39 cellular contexts compared by ENCODE assay signal in the genomic region with DNA sequence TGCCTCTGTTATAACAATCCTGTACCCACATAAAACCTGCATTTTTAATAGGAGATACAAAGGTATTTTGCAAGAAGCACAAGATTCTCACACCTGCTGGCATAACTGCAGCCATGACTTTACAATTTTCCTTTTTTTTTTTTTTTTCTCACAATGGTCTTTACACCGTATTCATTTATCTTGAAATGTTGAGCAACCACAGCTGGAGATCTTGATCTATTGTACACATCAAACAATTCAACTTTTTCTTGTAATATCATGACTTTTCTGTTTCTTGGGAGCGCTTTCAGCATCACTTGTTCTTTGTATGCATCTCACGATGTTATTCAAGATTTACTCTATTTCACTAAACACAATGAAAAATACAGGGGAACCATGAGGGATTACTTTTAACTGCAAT.
"Had no signal": no experiment of that assay in that cellular context is flagged by ENCODE, and none has a peak within 500 bp of the region (broad histone marks: within the 10 kb centered on the region; RNA-seq: fewer than 3 reads in every experiment).

No MANE protein-coding gene starts in this region.

- H3K27ac Mint-ChIP-seq: activated naive CD4-positive, alpha-beta T cell treated with anti-CD3 and anti-CD28 coated beads for 36 hours; activated naive CD4-positive, alpha-beta T cell treated with anti-CD3 and anti-CD28 coated beads, Interleukin-2, amount 10 ng/mL, durations not matched to agents 7 days and 5 days; activated naive CD4-positive, alpha-beta T cell treated with anti-CD3 and anti-CD28 coated beads, Interleukin-2, amount 50 U/mL, for 24 hours; activated naive CD4-positive, alpha-beta T cell treated with anti-CD3 and anti-CD28 coated beads, Interleukin-2, amount 50 U/mL, for 72 hours; activated naive CD8-positive, alpha-beta T cell; activated naive CD8-positive, alpha-beta T cell treated with anti-CD3 and anti-CD28 coated beads for 36 hours; activated naive CD8-positive, alpha-beta T cell treated with anti-CD3 and anti-CD28 coated beads, Interleukin-2, amount 10 ng/mL, durations not matched to agents 7 days and 5 days; activated naive CD8-positive, alpha-beta T cell treated with anti-CD3 and anti-CD28 coated beads, Interleukin-2, amount 50 U/mL, for 24 hours; activated T-cell treated with anti-CD3 and anti-CD28 coated beads, Interleukin-2, amount 50 U/mL, for 72 hours; activated T-helper 1 cell treated with anti-CD3 and anti-CD28 coated beads, Interleukin-12 subunit alpha, Interleukin-12 subunit beta, Interleukin-2, Interleukin-4 antibody, amounts not matched to agents 30 ng/mL and 10 ng/mL and 1 ng/mL, durations not matched to agents 14 hours and 24 hours and 36 hours; activated T-helper 17 cell treated with anti-CD3 and anti-CD28 coated beads, Interleukin-2, amount 50 U/mL, for 72 hours; activated T-helper 2 cell treated with anti-CD3 and anti-CD28 coated beads, Interferon-gamma antibody, Interleukin-2, Interleukin-4, amounts not matched to agents 10 μg/mL and 5 μg/mL and 100 μg/mL, durations not matched to agents 14 hours and 24 hours and 36 hours; brain had no signal

- DNase-seq: activated effector memory CD4-positive, alpha-beta T cell treated with anti-CD3 and anti-CD28 coated beads, Interleukin-2, amount 50 U/mL, for 16 hours; activated effector memory CD4-positive, alpha-beta T cell treated with Interleukin-2 at 50 U/mL for 16 hours; activated gamma-delta T cell; activated gamma-delta T cell treated with Interleukin-2 at 50 U/mL for 16 hours; activated naive CD4-positive, alpha-beta T cell; activated naive CD4-positive, alpha-beta T cell treated with anti-CD3 and anti-CD28 coated beads for 36 hours; activated naive CD4-positive, alpha-beta T cell treated with anti-CD3 and anti-CD28 coated beads, Interleukin-2, amount 10 ng/mL, durations not matched to agents 7 days and 5 days; activated naive CD4-positive, alpha-beta T cell treated with anti-CD3 and anti-CD28 coated beads, Interleukin-2, amount 50 U/mL, for 16 hours; activated naive CD4-positive, alpha-beta T cell treated with Interleukin-2 at 50 U/mL for 16 hours; activated naive CD8-positive, alpha-beta T cell treated with anti-CD3 and anti-CD28 coated beads for 36 hours; activated naive CD8-positive, alpha-beta T cell treated with anti-CD3 and anti-CD28 coated beads, Interleukin-2, amount 10 ng/mL, durations not matched to agents 7 days and 5 days; activated naive CD8-positive, alpha-beta T cell treated with anti-CD3 and anti-CD28 coated beads, Interleukin-2, amount 50 U/mL, for 24 hours; activated T-cell treated with anti-CD3 and anti-CD28 coated beads, Interleukin-2, amount 50 U/mL, for 48 hours; activated T-cell treated with anti-CD3 and anti-CD28 coated beads, Interleukin-2, amount 50 U/mL, for 72 hours; adrenal gland; amniotic stem cell; amygdala; anterior cingulate cortex; aorta; body of pancreas; brain microvascular endothelial cell; caudate nucleus; central memory CD4-positive, alpha-beta T cell; cerebellar nuclear complex; colonic mucosa had no signal

- H3K27ac ChIP-seq: adrenal gland, ascending aorta, body of pancreas, brain microvascular endothelial cell, breast epithelium, cardiac muscle cell, colonic mucosa had no signal

- H3K27me3 Mint-ChIP-seq: activated naive CD4-positive, alpha-beta T cell treated with anti-CD3 and anti-CD28 coated beads, Interleukin-2, amount 10 ng/mL, durations not matched to agents 7 days and 5 days; activated naive CD4-positive, alpha-beta T cell treated with anti-CD3 and anti-CD28 coated beads, Interleukin-2, amount 50 U/mL, for 24 hours; activated naive CD8-positive, alpha-beta T cell; activated naive CD8-positive, alpha-beta T cell treated with anti-CD3 and anti-CD28 coated beads for 36 hours; activated naive CD8-positive, alpha-beta T cell treated with anti-CD3 and anti-CD28 coated beads, Interleukin-2, amount 10 ng/mL, durations not matched to agents 7 days and 5 days; activated naive CD8-positive, alpha-beta T cell treated with anti-CD3 and anti-CD28 coated beads, Interleukin-2, amount 50 U/mL, for 24 hours; central memory CD8-positive, alpha-beta T cell had no signal

- H3K9me3 ChIP-seq: adrenal gland, ascending aorta, body of pancreas, breast epithelium, colonic mucosa had no signal

- H3K36me3 Mint-ChIP-seq: activated naive CD4-positive, alpha-beta T cell treated with anti-CD3 and anti-CD28 coated beads, Interleukin-2, amount 10 ng/mL, durations not matched to agents 7 days and 5 days; activated naive CD4-positive, alpha-beta T cell treated with anti-CD3 and anti-CD28 coated beads, Interleukin-2, amount 50 U/mL, for 24 hours; activated naive CD4-positive, alpha-beta T cell treated with anti-CD3 and anti-CD28 coated beads, Interleukin-2, amount 50 U/mL, for 72 hours; activated naive CD8-positive, alpha-beta T cell; activated naive CD8-positive, alpha-beta T cell treated with anti-CD3 and anti-CD28 coated beads for 36 hours; activated naive CD8-positive, alpha-beta T cell treated with anti-CD3 and anti-CD28 coated beads, Interleukin-2, amount 10 ng/mL, durations not matched to agents 7 days and 5 days; brain had no signal

- H3K36me3 ChIP-seq: adrenal gland, ascending aorta, brain microvascular endothelial cell, breast epithelium, cardiac muscle cell, colonic mucosa had no signal

- H3K4me1 Mint-ChIP-seq: activated naive CD4-positive, alpha-beta T cell treated with anti-CD3 and anti-CD28 coated beads, Interleukin-2, amount 10 ng/mL, durations not matched to agents 7 days and 5 days; activated naive CD4-positive, alpha-beta T cell treated with anti-CD3 and anti-CD28 coated beads, Interleukin-2, amount 50 U/mL, for 24 hours; activated naive CD8-positive, alpha-beta T cell treated with anti-CD3 and anti-CD28 coated beads for 36 hours; activated naive CD8-positive, alpha-beta T cell treated with anti-CD3 and anti-CD28 coated beads, Interleukin-2, amount 10 ng/mL, durations not matched to agents 7 days and 5 days; activated naive CD8-positive, alpha-beta T cell treated with anti-CD3 and anti-CD28 coated beads, Interleukin-2, amount 50 U/mL, for 24 hours; activated T-helper 17 cell treated with anti-CD3 and anti-CD28 coated beads, Interleukin-2, amount 50 U/mL, for 72 hours; central memory CD8-positive, alpha-beta T cell had no signal

- ATAC-seq: activated naive CD4-positive, alpha-beta T cell treated with anti-CD3 and anti-CD28 coated beads, Interleukin-2, amount 50 U/mL, for 72 hours; activated naive CD8-positive, alpha-beta T cell treated with anti-CD3 and anti-CD28 coated beads, Interleukin-2, amount 50 U/mL, for 24 hours; activated T-cell treated with anti-CD3 and anti-CD28 coated beads, Interleukin-2, amount 50 U/mL, for 72 hours; activated T-helper 17 cell treated with anti-CD3 and anti-CD28 coated beads, Interleukin-2, amount 50 U/mL, for 72 hours; body of pancreas had no signal

- H3K9me3 Mint-ChIP-seq: activated naive CD4-positive, alpha-beta T cell treated with anti-CD3 and anti-CD28 coated beads for 36 hours; activated naive CD4-positive, alpha-beta T cell treated with anti-CD3 and anti-CD28 coated beads, Interleukin-2, amount 10 ng/mL, durations not matched to agents 7 days and 5 days; activated naive CD4-positive, alpha-beta T cell treated with anti-CD3 and anti-CD28 coated beads, Interleukin-2, amount 50 U/mL, for 24 hours; activated naive CD4-positive, alpha-beta T cell treated with anti-CD3 and anti-CD28 coated beads, Interleukin-2, amount 50 U/mL, for 72 hours; activated naive CD8-positive, alpha-beta T cell treated with anti-CD3 and anti-CD28 coated beads for 36 hours; activated naive CD8-positive, alpha-beta T cell treated with anti-CD3 and anti-CD28 coated beads, Interleukin-2, amount 10 ng/mL, durations not matched to agents 7 days and 5 days; activated naive CD8-positive, alpha-beta T cell treated with anti-CD3 and anti-CD28 coated beads, Interleukin-2, amount 50 U/mL, for 24 hours; activated T-helper 1 cell treated with anti-CD3 and anti-CD28 coated beads, Interleukin-12 subunit alpha, Interleukin-12 subunit beta, Interleukin-2, Interleukin-4 antibody, amounts not matched to agents 30 ng/mL and 10 ng/mL and 1 ng/mL, durations not matched to agents 14 hours and 24 hours and 36 hours; activated T-helper 17 cell treated with anti-CD3 and anti-CD28 coated beads, Interleukin-2, amount 50 U/mL, for 72 hours; activated T-helper 2 cell treated with anti-CD3 and anti-CD28 coated beads, Interferon-gamma antibody, Interleukin-2, Interleukin-4, amounts not matched to agents 10 μg/mL and 5 μg/mL and 100 μg/mL, durations not matched to agents 14 hours and 24 hours and 36 hours; brain; central memory CD8-positive, alpha-beta T cell had no signal

- H3K4me3 Mint-ChIP-seq: activated naive CD4-positive, alpha-beta T cell treated with anti-CD3 and anti-CD28 coated beads for 36 hours; activated naive CD4-positive, alpha-beta T cell treated with anti-CD3 and anti-CD28 coated beads, Interleukin-2, amount 10 ng/mL, durations not matched to agents 7 days and 5 days; activated naive CD4-positive, alpha-beta T cell treated with anti-CD3 and anti-CD28 coated beads, Interleukin-2, amount 50 U/mL, for 24 hours; activated naive CD8-positive, alpha-beta T cell; activated naive CD8-positive, alpha-beta T cell treated with anti-CD3 and anti-CD28 coated beads for 36 hours; activated naive CD8-positive, alpha-beta T cell treated with anti-CD3 and anti-CD28 coated beads, Interleukin-2, amount 10 ng/mL, durations not matched to agents 7 days and 5 days; activated naive CD8-positive, alpha-beta T cell treated with anti-CD3 and anti-CD28 coated beads, Interleukin-2, amount 50 U/mL, for 24 hours; activated T-cell treated with anti-CD3 and anti-CD28 coated beads, Interleukin-2, amount 50 U/mL, for 72 hours; activated T-helper 1 cell treated with anti-CD3 and anti-CD28 coated beads, Interleukin-12 subunit alpha, Interleukin-12 subunit beta, Interleukin-2, Interleukin-4 antibody, amounts not matched to agents 30 ng/mL and 10 ng/mL and 1 ng/mL, durations not matched to agents 14 hours and 24 hours and 36 hours; activated T-helper 17 cell treated with anti-CD3 and anti-CD28 coated beads, Interleukin-2, amount 50 U/mL, for 72 hours; brain; central memory CD8-positive, alpha-beta T cell had no signal

- FAIRE-seq: astrocyte, bronchial epithelial cell, colon had no signal

- H3K4me1 ChIP-seq: adrenal gland, ascending aorta, body of pancreas, breast epithelium, colonic mucosa had no signal

- H3K4me3 ChIP-seq: adrenal gland, ascending aorta, body of pancreas, breast epithelium, cardiac muscle cell, colonic mucosa had no signal

- H3K27me3 ChIP-seq: adrenal gland, ascending aorta, body of pancreas, brain microvascular endothelial cell, breast epithelium, cardiac muscle cell, colonic mucosa had no signal
